ENCODE assay signal across 1 cellular context in the genomic region with DNA sequence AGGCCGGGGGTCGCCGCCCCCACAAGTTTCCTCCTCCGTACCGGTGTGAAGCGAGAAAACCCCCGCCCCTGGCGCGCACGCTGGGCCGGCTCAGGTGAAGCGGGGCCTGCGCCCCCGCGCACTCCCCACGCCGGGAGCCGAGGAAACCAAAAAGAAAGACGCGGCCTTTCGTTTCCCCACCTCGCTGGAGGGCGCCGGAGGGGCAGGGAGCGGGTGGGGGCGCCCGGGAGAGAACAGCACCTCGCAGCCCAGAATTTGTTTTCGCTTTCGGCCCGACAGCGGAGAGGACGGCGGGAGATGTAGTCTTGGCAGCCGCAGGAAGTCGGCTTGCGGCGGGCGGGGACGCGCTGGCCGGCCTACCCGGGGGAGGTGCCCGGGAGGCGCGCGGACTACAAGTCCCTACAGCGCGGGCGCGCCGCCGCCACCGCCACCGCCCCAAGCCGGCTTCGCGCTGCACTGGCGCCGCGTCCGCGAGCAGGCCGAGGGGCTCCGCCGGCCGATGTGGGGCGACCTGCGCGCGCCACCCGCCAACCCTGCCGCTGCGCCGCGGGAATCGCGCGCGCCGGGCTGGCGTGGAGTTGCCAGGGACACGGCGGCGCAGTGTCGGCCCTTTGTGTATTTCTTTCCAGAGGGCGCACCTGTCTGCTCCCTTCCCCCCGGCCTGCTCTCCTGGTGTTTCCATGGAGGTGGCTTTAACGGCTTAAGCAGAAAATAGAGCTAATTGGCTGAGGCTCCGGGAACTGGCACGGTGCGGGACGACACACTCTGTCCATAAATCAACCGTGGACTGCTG.
TF ChIP-seq lines count a peak whose summit lies in the region.

Gene OTUD4, minus strand, starts transcription at position 292 of the 793 bp plus-strand sequence. CDS start 616 bp downstream, outside the sequence.

TF ChIP-seq in HepG2, 621 proteins besides CTCF, POLR2A, EP300 and RAD21 (continued from another document and continues in another):
- TF ChIP-seq ZNF597 (CRISPR knock-in tag; IDR thresholded peaks at IDR 0.05) (no peak), KMT2B (CRISPR knock-in tag; IDR thresholded peaks at IDR 0.05) (peak; percentile 70; the same call in 1 of the 2 replicates), RBAK (CRISPR knock-in tag; IDR thresholded peaks at IDR 0.05) (no peak), ZNF703 (CRISPR knock-in tag; IDR thresholded peaks at IDR 0.05; ENCODE audit: borderline replicate concordance) (no peak), ZBTB40 (IDR thresholded peaks at IDR 0.05) (no peak), ZBTB40 (CRISPR knock-in tag; IDR thresholded peaks at IDR 0.05) (no peak), POLR2AphosphoS5 (IDR thresholded peaks at IDR 0.05; ENCODE audit: low read depth, low read length) (peak; percentile 52; the same call in 1 of the 2 replicates), TEAD2 (CRISPR knock-in tag; IDR thresholded peaks at IDR 0.05) (no peak), ZIK1 (CRISPR knock-in tag; IDR thresholded peaks at IDR 0.05; ENCODE audit: borderline replicate concordance, low read depth) (0 out of 2 replicates have a peak, but pooled peaks have one; percentile 8), ZNF354B (CRISPR knock-in tag; IDR thresholded peaks at IDR 0.05) (no peak), KLF11 (CRISPR knock-in tag; IDR thresholded peaks at IDR 0.05) (no peak), ZNF232 (CRISPR knock-in tag; IDR thresholded peaks at IDR 0.05; ENCODE audit: borderline replicate concordance) (no peak), ZNF235 (CRISPR knock-in tag; IDR thresholded peaks at IDR 0.05; ENCODE audit: borderline replicate concordance) (no peak), PAF1 (CRISPR knock-in tag; IDR thresholded peaks at IDR 0.05) (no peak), ZNF660 (CRISPR knock-in tag; IDR thresholded peaks at IDR 0.05; ENCODE audit: borderline replicate concordance, low read depth) (no peak), MLLT10 (CRISPR knock-in tag; IDR thresholded peaks at IDR 0.05) (no peak), BATF2 (CRISPR knock-in tag; IDR thresholded peaks at IDR 0.05) (no peak), CREB1 (IDR thresholded peaks at IDR 0.05) (no peak), CREB1 (CRISPR knock-in tag; IDR thresholded peaks at IDR 0.05) (no peak), ZNF598 (CRISPR knock-in tag; IDR thresholded peaks at IDR 0.05; ENCODE audit: borderline replicate concordance) (no peak), IKZF4 (CRISPR knock-in tag; IDR thresholded peaks at IDR 0.05; ENCODE audit: borderline replicate concordance, low read depth, not compliant biosample characterization) (no peak), NONO (IDR thresholded peaks at IDR 0.05) (no peak), NONO (CRISPR knock-in tag; conservative IDR thresholded peaks at IDR 0.05) (no peak), PITX1 (CRISPR knock-in tag; IDR thresholded peaks at IDR 0.05) (peak; percentile 45; the same call in 1 of the 2 replicates), FOSL2 (CRISPR knock-in tag; IDR thresholded peaks at IDR 0.05) (no peak), FOXK1 (CRISPR knock-in tag; IDR thresholded peaks at IDR 0.05; ENCODE audit: borderline replicate concordance, low read depth) (peak; percentile 48), HNRNPLL (IDR thresholded peaks at IDR 0.05; ENCODE audit: low read depth, low read length, poor library complexity, severe bottlenecking) (peak; percentile 73), SYNCRIP (IDR thresholded peaks at IDR 0.05; ENCODE audit: insufficient read depth, low read depth, low read length) (no peak), PHF5A (CRISPR knock-in tag; IDR thresholded peaks at IDR 0.05; ENCODE audit: low read depth, unreplicated experiment) (no peak)
- TF ChIP-seq, protein P1, sequence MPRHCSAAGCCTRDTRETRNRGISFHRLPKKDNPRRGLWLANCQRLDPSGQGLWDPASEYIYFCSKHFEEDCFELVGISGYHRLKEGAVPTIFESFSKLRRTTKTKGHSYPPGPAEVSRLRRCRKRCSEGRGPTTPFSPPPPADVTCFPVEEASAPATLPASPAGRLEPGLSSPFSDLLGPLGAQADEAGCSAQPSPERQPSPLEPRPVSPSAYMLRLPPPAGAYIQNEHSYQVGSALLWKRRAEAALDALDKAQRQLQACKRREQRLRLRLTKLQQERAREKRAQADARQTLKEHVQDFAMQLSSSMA (CRISPR knock-in tag; IDR thresholded peaks at IDR 0.05), result 0 out of 2 replicates have a peak, but pooled peaks have one; percentile 43
- TF ChIP-seq, protein P2, sequence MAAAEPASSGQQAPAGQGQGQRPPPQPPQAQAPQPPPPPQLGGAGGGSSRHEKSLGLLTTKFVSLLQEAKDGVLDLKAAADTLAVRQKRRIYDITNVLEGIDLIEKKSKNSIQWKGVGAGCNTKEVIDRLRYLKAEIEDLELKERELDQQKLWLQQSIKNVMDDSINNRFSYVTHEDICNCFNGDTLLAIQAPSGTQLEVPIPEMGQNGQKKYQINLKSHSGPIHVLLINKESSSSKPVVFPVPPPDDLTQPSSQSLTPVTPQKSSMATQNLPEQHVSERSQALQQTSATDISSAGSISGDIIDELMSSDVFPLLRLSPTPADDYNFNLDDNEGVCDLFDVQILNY (CRISPR knock-in tag; conservative IDR thresholded peaks at IDR 0.05), result 0 out of 2 replicates have a peak, but pooled peaks have one; percentile 16
- TF ChIP-seq, protein P3, sequence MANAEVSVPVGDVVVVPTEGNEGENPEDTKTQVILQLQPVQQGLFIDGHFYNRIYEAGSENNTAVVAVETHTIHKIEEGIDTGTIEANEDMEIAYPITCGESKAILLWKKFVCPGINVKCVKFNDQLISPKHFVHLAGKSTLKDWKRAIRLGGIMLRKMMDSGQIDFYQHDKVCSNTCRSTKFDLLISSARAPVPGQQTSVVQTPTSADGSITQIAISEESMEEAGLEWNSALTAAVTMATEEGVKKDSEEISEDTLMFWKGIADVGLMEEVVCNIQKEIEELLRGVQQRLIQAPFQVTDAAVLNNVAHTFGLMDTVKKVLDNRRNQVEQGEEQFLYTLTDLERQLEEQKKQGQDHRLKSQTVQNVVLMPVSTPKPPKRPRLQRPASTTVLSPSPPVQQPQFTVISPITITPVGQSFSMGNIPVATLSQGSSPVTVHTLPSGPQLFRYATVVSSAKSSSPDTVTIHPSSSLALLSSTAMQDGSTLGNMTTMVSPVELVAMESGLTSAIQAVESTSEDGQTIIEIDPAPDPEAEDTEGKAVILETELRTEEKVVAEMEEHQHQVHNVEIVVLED (CRISPR knock-in tag; IDR thresholded peaks at IDR 0.05; ENCODE audit: borderline replicate concordance), result peak; percentile 92
- TF ChIP-seq, protein P4, sequence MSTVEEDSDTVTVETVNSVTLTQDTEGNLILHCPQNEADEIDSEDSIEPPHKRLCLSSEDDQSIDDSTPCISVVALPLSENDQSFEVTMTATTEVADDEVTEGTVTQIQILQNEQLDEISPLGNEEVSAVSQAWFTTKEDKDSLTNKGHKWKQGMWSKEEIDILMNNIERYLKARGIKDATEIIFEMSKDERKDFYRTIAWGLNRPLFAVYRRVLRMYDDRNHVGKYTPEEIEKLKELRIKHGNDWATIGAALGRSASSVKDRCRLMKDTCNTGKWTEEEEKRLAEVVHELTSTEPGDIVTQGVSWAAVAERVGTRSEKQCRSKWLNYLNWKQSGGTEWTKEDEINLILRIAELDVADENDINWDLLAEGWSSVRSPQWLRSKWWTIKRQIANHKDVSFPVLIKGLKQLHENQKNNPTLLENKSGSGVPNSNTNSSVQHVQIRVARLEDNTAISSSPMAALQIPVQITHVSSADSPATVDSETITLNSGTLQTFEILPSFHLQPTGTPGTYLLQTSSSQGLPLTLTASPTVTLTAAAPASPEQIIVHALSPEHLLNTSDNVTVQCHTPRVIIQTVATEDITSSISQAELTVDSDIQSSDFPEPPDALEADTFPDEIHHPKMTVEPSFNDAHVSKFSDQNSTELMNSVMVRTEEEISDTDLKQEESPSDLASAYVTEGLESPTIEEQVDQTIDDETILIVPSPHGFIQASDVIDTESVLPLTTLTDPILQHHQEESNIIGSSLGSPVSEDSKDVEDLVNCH (CRISPR knock-in tag; IDR thresholded peaks at IDR 0.05), result no peak
- TF ChIP-seq, protein P5, sequence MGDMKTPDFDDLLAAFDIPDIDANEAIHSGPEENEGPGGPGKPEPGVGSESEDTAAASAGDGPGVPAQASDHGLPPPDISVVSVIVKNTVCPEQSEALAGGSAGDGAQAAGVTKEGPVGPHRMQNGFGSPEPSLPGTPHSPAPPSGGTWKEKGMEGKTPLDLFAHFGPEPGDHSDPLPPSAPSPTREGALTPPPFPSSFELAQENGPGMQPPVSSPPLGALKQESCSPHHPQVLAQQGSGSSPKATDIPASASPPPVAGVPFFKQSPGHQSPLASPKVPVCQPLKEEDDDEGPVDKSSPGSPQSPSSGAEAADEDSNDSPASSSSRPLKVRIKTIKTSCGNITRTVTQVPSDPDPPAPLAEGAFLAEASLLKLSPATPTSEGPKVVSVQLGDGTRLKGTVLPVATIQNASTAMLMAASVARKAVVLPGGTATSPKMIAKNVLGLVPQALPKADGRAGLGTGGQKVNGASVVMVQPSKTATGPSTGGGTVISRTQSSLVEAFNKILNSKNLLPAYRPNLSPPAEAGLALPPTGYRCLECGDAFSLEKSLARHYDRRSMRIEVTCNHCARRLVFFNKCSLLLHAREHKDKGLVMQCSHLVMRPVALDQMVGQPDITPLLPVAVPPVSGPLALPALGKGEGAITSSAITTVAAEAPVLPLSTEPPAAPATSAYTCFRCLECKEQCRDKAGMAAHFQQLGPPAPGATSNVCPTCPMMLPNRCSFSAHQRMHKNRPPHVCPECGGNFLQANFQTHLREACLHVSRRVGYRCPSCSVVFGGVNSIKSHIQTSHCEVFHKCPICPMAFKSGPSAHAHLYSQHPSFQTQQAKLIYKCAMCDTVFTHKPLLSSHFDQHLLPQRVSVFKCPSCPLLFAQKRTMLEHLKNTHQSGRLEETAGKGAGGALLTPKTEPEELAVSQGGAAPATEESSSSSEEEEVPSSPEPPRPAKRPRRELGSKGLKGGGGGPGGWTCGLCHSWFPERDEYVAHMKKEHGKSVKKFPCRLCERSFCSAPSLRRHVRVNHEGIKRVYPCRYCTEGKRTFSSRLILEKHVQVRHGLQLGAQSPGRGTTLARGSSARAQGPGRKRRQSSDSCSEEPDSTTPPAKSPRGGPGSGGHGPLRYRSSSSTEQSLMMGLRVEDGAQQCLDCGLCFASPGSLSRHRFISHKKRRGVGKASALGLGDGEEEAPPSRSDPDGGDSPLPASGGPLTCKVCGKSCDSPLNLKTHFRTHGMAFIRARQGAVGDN (CRISPR knock-in tag; IDR thresholded peaks at IDR 0.05), result peak; percentile 61; the same call in 1 of the 2 replicates
